8 cellular contexts compared by ENCODE assay signal in genomic region chr11:9664276-9665171, GRCh38. TPM values are rescaled to one million over a fixed set of nuclear protein-coding genes. Genes with fewer than 3 reads are reported as not detected.
DNase-seq lines count a peak whose midpoint lies in the region; ATAC-seq and TF ChIP-seq lines count a peak whose summit lies in the region.

No MANE protein-coding gene starts in this region.

- intact Hi-C loops in left ventricle myocardium inferior (cut with micrococcal nuclease) = loop anchor here (10.0 kb wide), 1 partner anchor 50 kb away; no protein-coding TSS in a partner anchor

- H3K27ac ChIP-seq in left ventricle myocardium inferior (replicated peaks) = peak overlapping the region; percentile 97

- DNase-seq in BJ (ENCODE audit: low read depth) (no peak), NT2/D1 (ENCODE audit: low read depth, low spot score) (no peak), amniotic epithelial cell (ENCODE audit: low read depth) (peak; percentile 25), left ventricle myocardium inferior (peak; percentile 32), retinal pigment epithelial cell (ENCODE audit: low read depth) (no peak), occipital lobe (lab: John Stamatoyannopoulos, UW) (no peak)

- CTCF ChIA-PET in BJ (lab: Yijun Ruan, JAX) = interaction anchor here (0.6 kb wide), 2 partner anchors 32 to 60 kb away, joined by 3 to 4 read pairs; no protein-coding TSS in a partner anchor

- TF ChIP-seq CTCF in BJ (IDR thresholded peaks at IDR 0.05; ENCODE audit: insufficient read depth, low read depth, low read length) (no peak), left ventricle myocardium inferior (IDR thresholded peaks at IDR 0.05; ENCODE audit: borderline replicate concordance) (no peak), retinal pigment epithelial cell (conservative IDR thresholded peaks at IDR 0.05; ENCODE audit: low read depth, low read length) (no peak)

- POLR2A ChIA-PET in BJ (lab: Charles Lee) = no interaction called here

- H3K4me3 ChIP-seq in BJ (ENCODE audit: low read depth, low read length) (peak overlapping the region; percentile 80), NT2/D1 (ENCODE audit: insufficient read length, low read depth) (peak overlapping the region; percentile 69), left ventricle myocardium inferior (peak overlapping the region; percentile 96), retinal pigment epithelial cell (ENCODE audit: low read length) (peak overlapping the region; percentile 81)

- H3K27me3 ChIP-seq in BJ (ENCODE audit: control insufficient read depth, insufficient read depth, low read length) (no peaks in the 10 kb centered on the region), NT2/D1 (ENCODE audit: insufficient read depth, insufficient read length) (no peaks in the 10 kb centered on the region), left ventricle myocardium inferior (ENCODE audit: low read depth) (no peaks in the 10 kb centered on the region)

- peak overlapping the region; percentile 90 for H3K9ac ChIP-seq in NT2/D1 (ENCODE audit: insufficient read length, low read depth)

- H3K9me3 ChIP-seq in NT2/D1 (ENCODE audit: insufficient read depth, low read length) = peaks cover 11% of the 10 kb centered on the region
- H3K9me3 ChIP-seq in left ventricle myocardium inferior (replicated peaks) = peaks cover 18% of the 10 kb centered on the region

- H3K36me3 ChIP-seq in BJ (ENCODE audit: control insufficient read depth, insufficient read depth, low read length) (no peaks in the 10 kb centered on the region; the same call in 1 of the 2 replicates), NT2/D1 (ENCODE audit: insufficient read depth, insufficient read length, low read length) (peaks cover 14% of the 10 kb centered on the region), left ventricle myocardium inferior (peaks cover 11% of the 10 kb centered on the region)

- peak; percentile 6 for ATAC-seq in GM18520 (IDR thresholded peaks at IDR 0.05; ENCODE audit: unreplicated experiment)
- ATAC-seq in HG02973 (IDR thresholded peaks at IDR 0.05; ENCODE audit: unreplicated experiment) = peak; percentile 41

- H3K4me1 ChIP-seq in NT2/D1 (ENCODE audit: insufficient read depth, insufficient read length) (no peaks in the 10 kb centered on the region), left ventricle myocardium inferior (peaks cover 37% of the 10 kb centered on the region)

RNA-seq across cellular contexts. Expression of gene SWAP70, which starts 0.6 kb away (rescaled TPM):
- 16.6 and 24.7 TPM in 2 replicates for polyA plus RNA-seq in BJ (2011; rRNA removed)
- polyA minus RNA-seq in BJ (2011; rRNA and poly(A)+ RNA removed) = 12.7 and 15.3 TPM in 2 replicates
- 20.6 TPM for total RNA-seq in left ventricle myocardium inferior
- 13.7 TPM for total RNA-seq in occipital lobe

Comparison
In these comparisons a context has a peak if more than half of its experiments do, and no peak if none do; other contexts are left out.
1. DNase-seq: peak in amniotic epithelial cell (single experiment) and left ventricle myocardium inferior (single experiment); none in BJ (single experiment), NT2/D1 (single experiment), retinal pigment epithelial cell (single experiment) and occipital lobe (single experiment).
2. Peak in every context shown above with its lines, with median percentiles within 50 percentile points of each other: H3K4me3 ChIP-seq.